18 cellular contexts compared by ENCODE assay signal in genomic region chr2:126979604-126980003, GRCh38.
DNase-seq lines count a peak whose midpoint lies in the region; ATAC-seq lines count a peak whose summit lies in the region.
"Had no signal": no experiment of that assay in that cellular context is flagged by ENCODE, and none has a peak within 500 bp of the region (broad histone marks: within the 10 kb centered on the region; RNA-seq: fewer than 3 reads in every experiment).

No MANE protein-coding gene starts in this region.

- H3K27ac ChIP-seq in caudate nucleus (ENCODE audit: low read depth, low read length), result no peak overlapping the region
- H3K27ac ChIP-seq: KMS-11 had no signal

- no peak for ATAC-seq in HG03095 (IDR thresholded peaks at IDR 0.05; ENCODE audit: unreplicated experiment)
- ATAC-seq in HG03432 (IDR thresholded peaks at IDR 0.05; ENCODE audit: unreplicated experiment), result no peak
- ATAC-seq in GM18867 (IDR thresholded peaks at IDR 0.05; ENCODE audit: unreplicated experiment), result no peak
- ATAC-seq: CD8-positive, alpha-beta T cell had no signal

- DNase-seq in caudate nucleus (lab: John Stamatoyannopoulos, UW) (peak in 49 of 61 donors; percentile 16 to 74 (median 41)), head of caudate nucleus (peak; percentile 47 to 90 (median 72)), pons (ENCODE audit: low spot score) (peak; percentile 87)
- no peak for DNase-seq in activated CD8-positive, alpha-beta memory T cell treated with anti-CD3 and anti-CD28 coated beads, Interleukin-2, amount 50 U/mL, for 4 hours
- DNase-seq: Calu3; CD8-positive, alpha-beta T cell; DMS53; EL; MV-4-11; NCI-H1694 treated with DMSO at 0.1 percent for 48 hours; NCI-H2107; NCI-H82; OCI-M1; Right ventricle myocardium superior had no signal

- intact Hi-C loops in head of caudate nucleus (cut with DNase I), result no loop called here
